14 cellular contexts compared by ENCODE assay signal in the genomic region with DNA sequence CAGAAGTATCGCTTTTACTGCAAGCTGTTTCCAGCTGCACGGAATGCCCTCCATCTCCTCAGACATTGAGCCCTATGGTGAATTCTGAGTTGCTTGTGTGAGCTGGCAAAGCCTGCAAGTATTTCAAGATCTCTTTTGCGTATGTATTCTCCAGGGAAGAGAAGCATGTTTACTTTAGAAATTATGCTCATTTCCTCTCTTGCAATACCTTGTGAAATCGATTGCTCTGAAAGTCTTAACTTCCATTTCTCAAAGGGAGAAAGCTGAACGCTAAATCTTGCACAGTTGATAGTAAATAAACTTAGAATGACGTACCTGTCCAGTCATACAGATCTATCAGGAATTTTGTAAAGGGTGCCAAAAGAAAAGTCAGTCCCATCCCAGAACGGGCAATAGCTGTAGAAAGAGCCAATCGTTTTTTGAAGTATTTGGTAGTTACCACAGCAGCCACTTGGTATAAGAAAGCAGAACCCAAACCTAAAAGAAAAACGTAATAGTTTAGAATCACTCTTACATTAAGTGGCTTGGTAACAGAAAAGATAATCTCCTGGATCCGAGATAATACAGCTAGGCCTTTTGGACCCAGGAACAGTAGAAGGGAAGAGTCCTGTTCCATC. TPM values are rescaled to one million over a fixed set of nuclear protein-coding genes. Genes with fewer than 3 reads are reported as not detected.
A peak's percentile ranks its signal among the peaks of the same experiment; 100 is the strongest.
DNase-seq lines count a peak whose midpoint lies in the region; ATAC-seq, FAIRE-seq and TF ChIP-seq lines count a peak whose summit lies in the region.
"Had no signal": no experiment of that assay in that cellular context is flagged by ENCODE, and none has a peak within 500 bp of the region (broad histone marks: within the 10 kb centered on the region; RNA-seq: fewer than 3 reads in every experiment).

No MANE protein-coding gene starts in this region.

- POLR2A ChIA-PET in A549 (lab: Yijun Ruan, JAX) = interaction anchor here (0.7 to 3.0 kb wide), 3 partner anchors 13 to 97 kb away, joined by 3 to 9 read pairs (median 4); a partner anchor contains a TSS

- FAIRE-seq in A549 (lab: Jason Lieb, UNC) = no peak

- TF ChIP-seq RAD21 in A549 (conservative IDR thresholded peaks at IDR 0.05 in 1 of 2, IDR thresholded peaks at IDR 0.05 in 1 of 2) = no peak

- TF ChIP-seq EP300 in A549 (IDR thresholded peaks at IDR 0.05) = peak; percentile 44 to 77; a peak in 2 of 5 replicates

- H3K9me3 ChIP-seq in A549 (no peaks in the 10 kb centered on the region), lower lobe of right lung (no peaks in the 10 kb centered on the region)

- H3K4me3 ChIP-seq in A549 (no peak overlapping the region), lower lobe of right lung (no peak overlapping the region)

- DNase-seq in A549 (ENCODE audit: low read depth in 1 of 2, low spot score in 1 of 2) (peak in 1 of 2 experiments; percentile 34), HCEC 1CT (peak; percentile 89), amniotic epithelial cell (ENCODE audit: low read depth) (peak; percentile 70), lower lobe of right lung (no peak), GM19240 (ENCODE audit: insufficient read length, low spot score) (no peak), EL (no peak), NCI-H1105 treated with DMSO at 0.1 percent for 48 hours (lab: John Stamatoyannopoulos, UW) (no peak)
- DNase-seq: activated CD4-positive, alpha-beta T cell treated with anti-CD3 and anti-CD28 coated beads, Interleukin-2, amount 50 U/mL, for 4 hours; effector memory CD8-positive, alpha-beta T cell; Kasumi-1; NCI-H524 treated with DMSO at 0.1 percent for 48 hours; stimulated activated CD4-positive, alpha-beta T cell treated with anti-CD3 and anti-CD28 coated beads, Interleukin-12 subunit alpha, Interleukin-12 subunit beta, amount 100 ng/mL, for 4 hours; stimulated activated CD8-positive, alpha-beta memory T cell treated with anti-CD3 and anti-CD28 coated beads, Interleukin-4, amount 100 ng/mL, for 48 hours had no signal

- peaks cover 34% of the 10 kb centered on the region for H3K4me1 ChIP-seq in A549
- peaks cover 22% of the 10 kb centered on the region for H3K4me1 ChIP-seq in lower lobe of right lung

- peaks cover 48% of the 10 kb centered on the region for H3K36me3 ChIP-seq in lower lobe of right lung

- 66% methylated on average over 10 of the region's 10 CpGs for WGBS in A549 (ENCODE audit: missing lambda C conversion rate)

- TF ChIP-seq CTCF in A549 (IDR thresholded peaks at IDR 0.05) (no peak), lower lobe of right lung (IDR thresholded peaks at IDR 0.05) (no peak)

- H3K4me2 ChIP-seq in A549 = 0 out of 3 replicates have a peak overlapping the region, but pooled peaks have one; percentile 13

- TF ChIP-seq POLR2A in A549 (IDR thresholded peaks at IDR 0.05; ENCODE audit: low read length) = no peak

- CTCF ChIA-PET in A549 (lab: Yijun Ruan, JAX) = interaction anchor here (1.2 to 3.1 kb wide), 3 partner anchors 41 to 79 kb away, joined by 3 to 8 read pairs (median 3); no protein-coding TSS in a partner anchor

- intact Hi-C loops in lower lobe of right lung (cut with DNase I) = no loop called here

- H3K27me3 ChIP-seq in lower lobe of right lung (ENCODE audit: low read depth) = no peaks in the 10 kb centered on the region

- peak overlapping the region; percentile 42 to 83; a peak in 5 of 6 replicates for H3K27ac ChIP-seq in A549
- H3K27ac ChIP-seq in lower lobe of right lung = peak overlapping the region; percentile 71

- ATAC-seq in A549 = peak; percentile 59 to 81; a peak in 4 of 6 replicates
- ATAC-seq in lower lobe of right lung = peak; percentile 75 to 89
- ATAC-seq in HG03196 (IDR thresholded peaks at IDR 0.05; ENCODE audit: unreplicated experiment) = no peak
- ATAC-seq: effector memory CD8-positive, alpha-beta T cell had no signal

TF ChIP-seq in A549, 52 proteins besides CTCF, POLR2A, EP300 and RAD21:
- TF ChIP-seq FOSB (CRISPR knock-in tag; IDR thresholded peaks at IDR 0.05) (no peak), HOXA7 (CRISPR knock-in tag; IDR thresholded peaks at IDR 0.05) (no peak), CEBPB (IDR thresholded peaks at IDR 0.05) (peak in 1 of 2 experiments; percentile 82; a peak in 1 of 4 replicates), CBX8 (IDR thresholded peaks at IDR 0.05) (no peak), JUNB (IDR thresholded peaks at IDR 0.05) (peak; percentile 15; the same call in 1 of the 2 replicates), NFE2L2 (conservative IDR thresholded peaks at IDR 0.05; ENCODE audit: low read length) (no peak), ESRRA (IDR thresholded peaks at IDR 0.05; ENCODE audit: borderline replicate concordance, low read length) (no peak)
- TF ChIP-seq, protein P1, sequence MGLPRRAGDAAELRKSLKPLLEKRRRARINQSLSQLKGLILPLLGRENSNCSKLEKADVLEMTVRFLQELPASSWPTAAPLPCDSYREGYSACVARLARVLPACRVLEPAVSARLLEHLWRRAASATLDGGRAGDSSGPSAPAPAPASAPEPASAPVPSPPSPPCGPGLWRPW (IDR thresholded peaks at IDR 0.05) = 0 out of 2 replicates have a peak, but pooled peaks have one; percentile 58
- TF ChIP-seq, protein P2, sequence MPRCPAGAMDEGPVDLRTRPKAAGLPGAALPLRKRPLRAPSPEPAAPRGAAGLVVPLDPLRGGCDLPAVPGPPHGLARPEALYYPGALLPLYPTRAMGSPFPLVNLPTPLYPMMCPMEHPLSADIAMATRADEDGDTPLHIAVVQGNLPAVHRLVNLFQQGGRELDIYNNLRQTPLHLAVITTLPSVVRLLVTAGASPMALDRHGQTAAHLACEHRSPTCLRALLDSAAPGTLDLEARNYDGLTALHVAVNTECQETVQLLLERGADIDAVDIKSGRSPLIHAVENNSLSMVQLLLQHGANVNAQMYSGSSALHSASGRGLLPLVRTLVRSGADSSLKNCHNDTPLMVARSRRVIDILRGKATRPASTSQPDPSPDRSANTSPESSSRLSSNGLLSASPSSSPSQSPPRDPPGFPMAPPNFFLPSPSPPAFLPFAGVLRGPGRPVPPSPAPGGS (IDR thresholded peaks at IDR 0.05) = 0 out of 3 replicates have a peak, but pooled peaks have one; percentile 19

RNA-seq across cellular contexts. Expression of a gene that starts 10.1 kb away (rescaled TPM):
- 176 and 188 TPM in 2 replicates for polyA plus RNA-seq in A549 (2011; rRNA removed)
- 15.3 and 21.3 TPM in 2 replicates for polyA plus RNA-seq in A549 (2012; cell fraction: cytosol; rRNA removed)
- polyA plus RNA-seq in A549 (2012; cell fraction: nucleus; rRNA removed) = 7.4 and 12.9 TPM in 2 replicates
- polyA plus RNA-seq in A549 (2017; fragmentation: RNase III; extraction: RNeasy Plus Mini Kit Qiagen cat#74134 plus additional on column Dnase treatment) = 47.2 to 71.8 TPM (median 61.0 TPM) in 3 replicates
- polyA minus RNA-seq in A549 (2011; rRNA and poly(A)+ RNA removed) = 96.7 and 113 TPM in 2 replicates
- 9.6 TPM for total RNA-seq in lower lobe of right lung

RNA-seq across cellular contexts. Expression of a gene that starts 26.7 kb away (rescaled TPM):
- polyA plus RNA-seq in A549 (2011; rRNA removed) (256 and 314 TPM in 2 replicates), A549 (2017; fragmentation: RNase III; extraction: RNeasy Plus Mini Kit Qiagen cat#74134 plus additional on column Dnase treatment) (217 to 254 TPM (median 251 TPM) in 3 replicates)
- 293 and 304 TPM in 2 replicates for polyA plus RNA-seq in A549 (2012; cell fraction: cytosol; rRNA removed)
- polyA plus RNA-seq in A549 (2012; cell fraction: nucleus; rRNA removed) = 86.8 and 153 TPM in 2 replicates
- polyA minus RNA-seq in A549 (2011; rRNA and poly(A)+ RNA removed) = 59.2 and 75.3 TPM in 2 replicates
- total RNA-seq in lower lobe of right lung = 121 TPM

RNA-seq across cellular contexts. Expression of a gene that starts 41.6 kb away (rescaled TPM):
- polyA plus RNA-seq in A549 (2011; rRNA removed) = 14.0 and 15.0 TPM in 2 replicates
- polyA plus RNA-seq in A549 (2012; cell fraction: cytosol; rRNA removed) = 6.8 and 8.0 TPM in 2 replicates
- polyA plus RNA-seq in A549 (2012; cell fraction: nucleus; rRNA removed) = 8.3 and 9.2 TPM in 2 replicates
- polyA plus RNA-seq in A549 (2017; fragmentation: RNase III; extraction: RNeasy Plus Mini Kit Qiagen cat#74134 plus additional on column Dnase treatment) = 8.0 to 8.7 TPM (median 8.2 TPM) in 3 replicates
- polyA minus RNA-seq in A549 (2011; rRNA and poly(A)+ RNA removed) = 67.6 and 83.1 TPM in 2 replicates
- total RNA-seq in lower lobe of right lung = 23.3 TPM

Comparison
In these comparisons a context has a peak if more than half of its experiments do, and no peak if none do; other contexts are left out.
1. DNase-seq: peak in HCEC 1CT (single experiment) and amniotic epithelial cell (single experiment); none in lower lobe of right lung (single experiment), GM19240 (single experiment), EL (single experiment) and NCI-H1105 treated with DMSO at 0.1 percent for 48 hours (single experiment).